ENCODE assay signal across 9 cellular contexts in the genomic region with DNA sequence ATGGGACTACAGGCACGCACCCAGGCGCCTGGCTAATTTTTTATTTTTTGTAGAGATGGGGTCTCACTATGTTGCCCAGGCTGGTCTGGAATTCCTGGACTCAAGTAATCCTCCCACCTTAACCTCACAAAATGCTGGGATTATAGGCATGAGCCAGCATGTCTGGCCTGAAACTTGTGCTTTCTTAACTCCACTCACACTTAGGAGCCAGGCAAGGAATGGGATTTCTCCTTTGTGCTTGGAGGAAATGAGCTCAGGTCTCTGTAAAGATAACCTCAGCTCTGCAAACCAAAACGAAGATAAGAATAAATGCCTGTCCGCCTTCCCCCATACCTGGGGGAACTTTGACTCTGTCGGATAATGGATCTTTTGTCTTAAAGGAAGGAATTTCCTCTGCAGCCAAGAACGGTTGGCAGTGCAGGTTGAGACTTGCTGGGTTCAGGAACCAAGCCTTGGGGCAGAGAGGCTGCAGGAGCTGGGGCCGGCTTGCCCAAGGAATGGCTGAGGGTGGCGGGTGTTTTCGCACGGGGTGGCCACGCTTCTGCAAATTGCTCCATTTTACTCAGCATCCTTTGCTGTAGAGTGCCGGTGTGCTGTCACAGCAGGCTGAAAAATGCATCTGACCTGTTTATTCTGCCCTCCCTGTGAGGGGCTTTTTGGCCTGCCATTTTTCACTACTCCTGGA.
DNase-seq lines count a peak whose midpoint lies in the region; ATAC-seq and TF ChIP-seq lines count a peak whose summit lies in the region.
"Had no signal": no experiment of that assay in that cellular context is flagged by ENCODE, and none has a peak within 500 bp of the region (broad histone marks: within the 10 kb centered on the region; RNA-seq: fewer than 3 reads in every experiment).

No MANE protein-coding gene starts in this region.

- H3K9ac ChIP-seq in mammary epithelial cell (ENCODE audit: insufficient read depth, low read length) = peak overlapping the region; percentile 91

- no peak overlapping the region for H3K4me3 ChIP-seq in heart left ventricle
- H3K4me3 ChIP-seq in mammary epithelial cell (replicated peaks in 1 of 3; ENCODE audit: insufficient read depth in 1 of 3, low read depth in 2 of 3, low read length in 3 of 3) = peak overlapping the region; percentile 28 to 39 (median 33)

- DNase-seq in heart left ventricle = no peak
- no peak for DNase-seq in cardiac septum (ENCODE audit: low spot score)
- peak; percentile 96 for DNase-seq in mammary epithelial cell
- peak; percentile 15 for DNase-seq in renal cortical epithelial cell (ENCODE audit: low read depth)
- no peak for DNase-seq in stimulated activated CD4-positive, alpha-beta T cell treated with anti-CD3 and anti-CD28 coated beads, Interleukin-12 subunit alpha, Interleukin-12 subunit beta, amount 100 ng/mL, for 4 hours
- no peak for DNase-seq in RKO (ENCODE audit: low spot score)
- no peak for DNase-seq in GOT3 (lab: John Stamatoyannopoulos, UW)
- DNase-seq: DND-41 had no signal

- peak overlapping the region; percentile 76 for H2AFZ ChIP-seq in mammary epithelial cell (ENCODE audit: low read depth, low read length)

- H3K9me3 ChIP-seq in heart left ventricle (no peaks in the 10 kb centered on the region), mammary epithelial cell (replicated peaks; ENCODE audit: insufficient read depth, low read length) (no peaks in the 10 kb centered on the region)

- no TSS peak for BruUV-seq in mammary epithelial cell (replicated peaks; lab: Mats Ljungman, UMichigan)

- WGBS in heart left ventricle, 4 donors = 58 to 73% (median 67%) methylated on average over 12 of the region's 12 CpGs
- 6% methylated on average over 9 of the region's 12 CpGs for WGBS in mammary epithelial cell (ENCODE audit: low coverage, missing lambda C conversion rate)

- CTCF ChIA-PET in mammary epithelial cell (lab: Charles Lee; ENCODE audit: low non-redundant PET) = interaction anchor here (0.6 to 0.9 kb wide), 2 partner anchors 121 to 173 kb away, joined by 3 to 4 read pairs; no protein-coding TSS in a partner anchor

- in situ Hi-C loops in mammary epithelial cell (cut with MboI; ENCODE audit: low sequenced_read_pairs in 2 of 2) = no loop called here

- H3K4me2 ChIP-seq in mammary epithelial cell (ENCODE audit: insufficient read depth, low read depth, low read length) = peak overlapping the region; percentile 88

- ATAC-seq in heart left ventricle (peak in 2 of 4 donors; percentile 4 to 42), HG03175 (IDR thresholded peaks at IDR 0.05; ENCODE audit: unreplicated experiment) (peak; percentile 62)

- intact Hi-C loops in heart left ventricle (cut with DNase I) (loop anchor here in 2 of 10 donors (10.0 kb wide), 2 partner anchors 122 to 132 kb away; no protein-coding TSS in a partner anchor), cardiac septum (cut with DNase I) (no loop called here), mammary epithelial cell (cut with micrococcal nuclease) (loop anchor here (1.0 kb wide), 3 partner anchors 45 to 120 kb away; no protein-coding TSS in a partner anchor)

- H3K27me3 ChIP-seq in heart left ventricle = no peaks in the 10 kb centered on the region
- H3K27me3 ChIP-seq in mammary epithelial cell (ENCODE audit: insufficient read depth, low read length) = no peaks in the 10 kb centered on the region

- dilution Hi-C loops in mammary epithelial cell (cut with HindIII; ENCODE audit: low sequenced_read_pairs) = no loop called here

- no peaks in the 10 kb centered on the region for H4K20me1 ChIP-seq in mammary epithelial cell (ENCODE audit: insufficient read depth, low read length)

- peaks cover 5% of the 10 kb centered on the region for H3K79me2 ChIP-seq in mammary epithelial cell (ENCODE audit: insufficient read depth, low read length)

- TF ChIP-seq CTCF in heart left ventricle (IDR thresholded peaks at IDR 0.05) = no peak
- no peak for TF ChIP-seq CTCF in mammary epithelial cell (conservative IDR thresholded peaks at IDR 0.05 in 1 of 2, IDR thresholded peaks at IDR 0.05 in 1 of 2; ENCODE audit: extremely low read depth in 1 of 2, insufficient read depth in 1 of 2, low read depth in 1 of 2, low read length in 2 of 2)

- peaks cover 0 to 19% (median 0%) of the 10 kb centered on the region in 9 donors for H3K36me3 ChIP-seq in heart left ventricle
- peaks cover 2% of the 10 kb centered on the region for H3K36me3 ChIP-seq in mammary epithelial cell (ENCODE audit: insufficient read depth, low read length)

- TF ChIP-seq POLR2A in heart left ventricle (IDR thresholded peaks at IDR 0.05) = no peak

- H3K4me1 ChIP-seq in heart left ventricle (peaks cover 0 to 41% (median 24%) of the 10 kb centered on the region in 12 donors), mammary epithelial cell (ENCODE audit: insufficient read depth, low read length) (peaks cover 42% of the 10 kb centered on the region)

- H3K27ac ChIP-seq in heart left ventricle = peak overlapping the region in 11 of 12 donors; percentile 38 to 78 (median 66)
- H3K27ac ChIP-seq in mammary epithelial cell (ENCODE audit: insufficient read depth, low read depth, low read length) = peak overlapping the region; percentile 100

Comparison
In these comparisons a context has a peak if more than half of its experiments do, and no peak if none do; other contexts are left out.
1. DNase-seq: peak in mammary epithelial cell (single experiment) and renal cortical epithelial cell (single experiment); none in heart left ventricle (0 of 5), cardiac septum (single experiment), stimulated activated CD4-positive, alpha-beta T cell treated with anti-CD3 and anti-CD28 coated beads, Interleukin-12 subunit alpha, Interleukin-12 subunit beta, amount 100 ng/mL, for 4 hours (single experiment), RKO (single experiment) and GOT3 (single experiment).
2. H3K4me3 ChIP-seq: peak in mammary epithelial cell (3 of 3); none in heart left ventricle (0 of 12).